6 cellular contexts compared by ENCODE assay signal in genomic region chr11:57476223-57476882, GRCh38. TPM values are rescaled to one million over a fixed set of nuclear protein-coding genes. Genes with fewer than 3 reads are reported as not detected.
DNase-seq lines count a peak whose midpoint lies in the region; ATAC-seq lines count a peak whose summit lies in the region.

No MANE protein-coding gene starts in this region.

- H3K27ac Mint-ChIP-seq in naive B cell, result no peak overlapping the region

- no peaks in the 10 kb centered on the region for H3K9me3 Mint-ChIP-seq in naive B cell

- ATAC-seq in GM18502 (IDR thresholded peaks at IDR 0.05; ENCODE audit: poor library complexity, unreplicated experiment), result peak; percentile 28
- ATAC-seq in HG03175 (IDR thresholded peaks at IDR 0.05; ENCODE audit: unreplicated experiment), result peak; percentile 33
- peak; percentile 48 to 56 for ATAC-seq in naive B cell (ENCODE audit: low read depth in 2 of 2)

- no peaks in the 10 kb centered on the region for H3K36me3 Mint-ChIP-seq in naive B cell

- peak overlapping the region; percentile 76 to 94 (median 86) for H3K4me3 Mint-ChIP-seq in naive B cell

- peaks cover 0 to 17% (median 8%) of the 10 kb centered on the region in 3 donors for H3K27me3 Mint-ChIP-seq in naive B cell

- H3K4me1 Mint-ChIP-seq in naive B cell, result peaks cover 36 to 47% (median 39%) of the 10 kb centered on the region in 3 donors

- DNase-seq in astrocyte of the hippocampus (ENCODE audit: low read depth, low spot score) (peak; percentile 34), naive B cell (peak; percentile 32), SW 1271 (lab: John Stamatoyannopoulos, UW) (no peak), NAMALWA (ENCODE audit: low spot score) (no peak)

RNA-seq across cellular contexts. Expression of gene RTN4RL2, which starts 16.0 kb away (rescaled TPM):
- polyA plus RNA-seq in naive B cell (ENCODE audit: low read depth in 6 of 6), result under 1 TPM in 1 of 6 donors, not detected in 5; 0.12 TPM

RNA-seq across cellular contexts. Expression of gene SLC43A1, which starts 39.1 kb away (rescaled TPM):
- 10 to 100 TPM in 1 of 6 donors, 1 to 10 TPM in 5; 3.2 to 10.9 (median 4.6) TPM for polyA plus RNA-seq in naive B cell (ENCODE audit: low read depth in 6 of 6)

RNA-seq across cellular contexts. Expression of gene SLC43A3, which starts 49.4 kb away (rescaled TPM):
- 10 to 100 TPM; 14.5 to 20.8 (median 17.5) TPM for polyA plus RNA-seq in naive B cell (ENCODE audit: low read depth in 6 of 6)

RNA-seq across cellular contexts. Expression of gene TIMM10, which starts 54.2 kb away (rescaled TPM):
- 100 to 1,000 TPM in 1 of 6 donors, 10 to 100 TPM in 5; 64.9 to 105 (median 79.9) TPM for polyA plus RNA-seq in naive B cell (ENCODE audit: low read depth in 6 of 6)

Comparison
In these comparisons a context has a peak if more than half of its experiments do, and no peak if none do; other contexts are left out.
1. DNase-seq: peak in astrocyte of the hippocampus (single experiment) and naive B cell (single experiment); none in SW 1271 (0 of 2) and NAMALWA (single experiment).
2. Peak in every context shown above with its lines, with median percentiles within 50 percentile points of each other: ATAC-seq.